ENCODE assay signal across 8 cellular contexts in the genomic region with DNA sequence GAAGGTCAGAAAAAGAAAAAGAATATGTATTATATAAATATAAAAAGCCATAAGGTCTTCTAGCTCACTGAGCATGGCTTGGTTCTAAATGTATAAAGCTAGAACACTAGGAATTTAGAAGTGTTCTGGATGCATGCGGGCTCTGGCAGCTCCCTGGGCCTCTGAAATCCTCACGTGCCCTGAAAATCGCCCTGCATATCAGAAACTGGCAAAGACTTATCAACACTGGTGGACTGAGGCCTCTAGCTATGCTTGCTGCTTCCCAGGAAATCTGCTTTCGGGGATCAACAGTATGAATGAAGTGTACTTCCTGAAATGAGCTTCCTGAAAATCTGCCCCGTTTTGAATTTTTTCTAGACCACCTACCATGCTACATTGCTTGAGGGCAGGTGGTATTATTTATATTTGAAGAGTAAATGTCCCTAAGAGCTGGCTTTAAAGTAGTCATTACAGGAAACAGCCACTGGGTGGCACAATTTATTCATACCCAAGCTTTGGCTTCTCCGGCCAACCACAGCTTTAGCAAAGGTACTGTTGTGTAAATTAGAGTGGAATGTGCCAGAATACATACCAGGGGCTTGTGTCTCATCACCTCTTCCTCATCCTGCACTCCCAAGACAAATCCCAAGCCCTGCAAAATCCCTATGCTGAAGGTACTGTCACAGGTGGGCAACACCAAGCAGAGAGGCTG. TPM values are rescaled to one million over a fixed set of nuclear protein-coding genes. Genes with fewer than 3 reads are reported as not detected.
A peak's percentile ranks its signal among the peaks of the same experiment; 100 is the strongest.
DNase-seq lines count a peak whose midpoint lies in the region.

No MANE protein-coding gene starts in this region.

- no peak overlapping the region for H3K4me3 ChIP-seq in Karpas-422 (ENCODE audit: low read length)

- in situ Hi-C loops in T47D (cut with HindIII; ENCODE audit: low pct_unique_long_range_greater_than_20kb, low sequenced_read_pairs): no loop called here

- H3K4me1 ChIP-seq in Karpas-422 (ENCODE audit: low read length): no peaks in the 10 kb centered on the region

- no peaks in the 10 kb centered on the region for H4K20me1 ChIP-seq in Karpas-422 (ENCODE audit: insufficient read depth, low read depth, low read length)

- no peak overlapping the region for H2AFZ ChIP-seq in Karpas-422 (ENCODE audit: low read length)

- peaks cover 16% of the 10 kb centered on the region for H3K36me3 ChIP-seq in Karpas-422 (ENCODE audit: insufficient read depth, low read length)

- no peak overlapping the region for H3K9ac ChIP-seq in Karpas-422 (ENCODE audit: low read length)

- H3K79me2 ChIP-seq in Karpas-422 (ENCODE audit: low read length): 0 out of 2 replicates have a peak, but pooled peaks cover 3% of the 10 kb centered on the region

- H3K9me3 ChIP-seq in Karpas-422 (ENCODE audit: low read length): no peaks in the 10 kb centered on the region

- DNase-seq in activated CD4-positive, CD25-positive, alpha-beta regulatory T cell treated with anti-CD3 and anti-CD28 coated beads, Interleukin-2, amount 50 U/mL, for 16 hours (ENCODE audit: low read depth, low spot score): peak; percentile 5
- no peak for DNase-seq in activated CD4-positive, CD25-positive, alpha-beta regulatory T cell (lab: John Stamatoyannopoulos, UW)
- DNase-seq in H4 (ENCODE audit: low spot score) (peak; percentile 29), Karpas-422 (peak; percentile 88), SHP77 (lab: John Stamatoyannopoulos, UW) (peak; percentile 60 to 63), T47D (ENCODE audit: low read depth in 1 of 2, low spot score in 1 of 2) (peak; percentile 58 to 82), islet precursor cell (peak; percentile 79)
- DNase-seq in stimulated activated CD4-positive, alpha-beta T cell treated with anti-CD3 and anti-CD28 coated beads, TNF-alpha, amount 100 ng/mL, for 48 hours (ENCODE audit: low read depth in 3 of 3): peak in 2 of 3 donors; percentile 19 to 20

- H3K4me2 ChIP-seq in Karpas-422 (ENCODE audit: low read depth, low read length, poor library complexity, severe bottlenecking): no peak overlapping the region

- H3K27me3 ChIP-seq in Karpas-422 (ENCODE audit: low read length): no peaks in the 10 kb centered on the region

- no peaks in the 10 kb centered on the region for H3K9me2 ChIP-seq in Karpas-422 (replicated peaks; ENCODE audit: insufficient read depth, low read length)

- H3K27ac ChIP-seq in Karpas-422 (ENCODE audit: low read length): no peak overlapping the region

RNA-seq across cellular contexts. Expression of a gene that starts 17.7 kb away (rescaled TPM):
- 284 and 343 TPM in 2 replicates for total RNA-seq in H4 (2014; rRNA removed; shearing (Covaris generic))
- total RNA-seq in Karpas-422 (2014; rRNA removed; shearing (Covaris generic); ENCODE audit: low replicate concordance): 33.9 and 72.5 TPM in 2 replicates

RNA-seq across cellular contexts. Expression of a gene that starts 34.5 kb away (rescaled TPM):
- 53.0 and 72.4 TPM in 2 replicates for total RNA-seq in H4 (2014; rRNA removed; shearing (Covaris generic))
- 41.8 and 43.0 TPM in 2 replicates for total RNA-seq in Karpas-422 (2014; rRNA removed; shearing (Covaris generic); ENCODE audit: low replicate concordance)

RNA-seq across cellular contexts. Expression of a gene that starts 34.5 kb away (rescaled TPM):
- 0.23 and 1.2 TPM in 2 replicates for total RNA-seq in H4 (2014; rRNA removed; shearing (Covaris generic))
- total RNA-seq in Karpas-422 (2014; rRNA removed; shearing (Covaris generic); ENCODE audit: low replicate concordance): 7.8 and 12.2 TPM in 2 replicates

Comparison
In these comparisons a context has a peak if more than half of its experiments do, and no peak if none do; other contexts are left out.
1. DNase-seq: peak in activated CD4-positive, CD25-positive, alpha-beta regulatory T cell treated with anti-CD3 and anti-CD28 coated beads, Interleukin-2, amount 50 U/mL, for 16 hours (single experiment), H4 (single experiment), Karpas-422 (single experiment), SHP77 (2 of 2), T47D (2 of 2), islet precursor cell (single experiment) and stimulated activated CD4-positive, alpha-beta T cell treated with anti-CD3 and anti-CD28 coated beads, TNF-alpha, amount 100 ng/mL, for 48 hours (2 of 3); none in activated CD4-positive, CD25-positive, alpha-beta regulatory T cell (0 of 4).